Comparison of ENCODE assay signal across 23 cellular contexts in genomic region chr15:82907350-82907749, GRCh38. TPM values are rescaled to one million over a fixed set of nuclear protein-coding genes. Genes with fewer than 3 reads are reported as not detected.
DNase-seq lines count a peak whose midpoint lies in the region; ATAC-seq, FAIRE-seq and TF ChIP-seq lines count a peak whose summit lies in the region.
"Had no signal": no experiment of that assay in that cellular context is flagged by ENCODE, and none has a peak within 500 bp of the region (broad histone marks: within the 10 kb centered on the region; RNA-seq: fewer than 3 reads in every experiment).

No MANE protein-coding gene starts in this region.

- no peaks in the 10 kb centered on the region for H3K36me3 ChIP-seq in HEK293 (ENCODE audit: control insufficient read depth in 2 of 2, insufficient read depth in 1 of 2, low read length in 2 of 2)
- H3K36me3 ChIP-seq in K562 (ENCODE audit: control insufficient read depth, insufficient read depth, low read length) = no peaks in the 10 kb centered on the region
- no peaks in the 10 kb centered on the region for H3K36me3 ChIP-seq in esophagus squamous epithelium
- no peaks in the 10 kb centered on the region for H3K36me3 ChIP-seq in spleen
- H3K36me3 ChIP-seq: BE2C, BLaER1 had no signal

- WGBS in K562 (ENCODE audit: insufficient coverage, low coverage, missing lambda C conversion rate) = 0% methylated on average over 1 of the region's 1 CpG
- 87 to 90% methylated on average over 1 of the region's 1 CpG for WGBS in esophagus squamous epithelium, 2 donors
- 93 to 100% (median 94%) methylated on average over 1 of the region's 1 CpG for WGBS in spleen, 5 donors

- CTCF ChIA-PET in HEK293 (lab: Yijun Ruan, JAX) = no interaction called here
- CTCF ChIA-PET in K562 (lab: Yijun Ruan, JAX; ENCODE audit: low intra/inter-chr PET ratio) = no interaction called here

- no peaks in the 10 kb centered on the region for H3K79me2 ChIP-seq in K562 (ENCODE audit: control insufficient read depth, insufficient read depth, low read length)

- peaks cover 4% of the 10 kb centered on the region for H3K4me1 ChIP-seq in HEK293 (ENCODE audit: control insufficient read depth, insufficient read depth, low read length)
- H3K4me1 ChIP-seq in K562 (replicated peaks in 1 of 2; ENCODE audit: control insufficient read depth in 2 of 2, insufficient read depth in 2 of 2, low read length in 2 of 2) = no peaks in the 10 kb centered on the region
- no peaks in the 10 kb centered on the region for H3K4me1 ChIP-seq in esophagus squamous epithelium
- H3K4me1 ChIP-seq in spleen = no peaks in the 10 kb centered on the region
- H3K4me1 ChIP-seq: BE2C, Caco-2 had no signal

- H3K9me1 ChIP-seq in K562 (ENCODE audit: control insufficient read depth, insufficient read depth, low read length) = no peaks in the 10 kb centered on the region

- no peak for TF ChIP-seq CTCF in HEK293 (tag by site-specific recombination; IDR thresholded peaks at IDR 0.05)
- no peak for TF ChIP-seq CTCF in K562 (IDR thresholded peaks at IDR 0.05 in 2 of 3, conservative IDR thresholded peaks at IDR 0.05 in 1 of 3; ENCODE audit: insufficient read depth in 2 of 3, low read depth in 1 of 3, low read length in 3 of 3)
- no peak for TF ChIP-seq CTCF in esophagus squamous epithelium (IDR thresholded peaks at IDR 0.05)
- TF ChIP-seq CTCF in spleen (IDR thresholded peaks at IDR 0.05 in 8 of 11, conservative IDR thresholded peaks at IDR 0.05 in 3 of 11) = no peak

- H3K4me3 ChIP-seq in HEK293 (ENCODE audit: low read depth, low read length) = no peak overlapping the region
- H3K4me3 ChIP-seq in K562 = no peak overlapping the region
- H3K4me3 ChIP-seq in esophagus squamous epithelium = no peak overlapping the region
- no peak overlapping the region for H3K4me3 ChIP-seq in spleen
- H3K4me3 ChIP-seq: BLaER1 had no signal

- TF ChIP-seq RAD21 in K562 (CRISPR knock-in tag; conservative IDR thresholded peaks at IDR 0.05 in 1 of 2, IDR thresholded peaks at IDR 0.05 in 1 of 2) = no peak

- H2AFZ ChIP-seq in K562 (ENCODE audit: low read depth, low read length) = no peak overlapping the region

- no peaks in the 10 kb centered on the region for H4K20me1 ChIP-seq in K562 (replicated peaks; ENCODE audit: control insufficient read depth, insufficient read depth, low read length)
- H4K20me1 ChIP-seq: BLaER1 had no signal

- no peak for DNase-seq in activated naive CD8-positive, alpha-beta T cell treated with anti-CD3 and anti-CD28 coated beads, Interleukin-2, amount 50 U/mL, for 24 hours
- no peak for DNase-seq in activated naive CD8-positive, alpha-beta T cell treated with anti-CD3 and anti-CD28 coated beads for 36 hours
- DNase-seq in K562 (ENCODE audit: extremely low read depth in 1 of 4, low spot score in 3 of 4) (no peak), esophagus squamous epithelium (lab: John Stamatoyannopoulos, UW) (no peak), spleen (no peak)
- DNase-seq: 8988T; ACHN; BE2C; C1 segment of cervical spinal cord; Caco-2; Calu3; CD4-positive, alpha-beta memory T cell; CD4-positive, CD25-positive, alpha-beta regulatory T cell; DMS79 treated with DMSO at 0.1 percent for 48 hours; GF-D8 had no signal

- H3K36me3 Mint-ChIP-seq in activated naive CD8-positive, alpha-beta T cell treated with anti-CD3 and anti-CD28 coated beads, Interleukin-2, amount 50 U/mL, for 24 hours (ENCODE audit: low read depth) = peaks cover 8% of the 10 kb centered on the region
- H3K36me3 Mint-ChIP-seq in activated naive CD8-positive, alpha-beta T cell treated with anti-CD3 and anti-CD28 coated beads for 36 hours = peaks cover 2% of the 10 kb centered on the region
- H3K36me3 Mint-ChIP-seq: CD4-positive, CD25-positive, alpha-beta regulatory T cell had no signal

- H3K27ac Mint-ChIP-seq in activated naive CD8-positive, alpha-beta T cell treated with anti-CD3 and anti-CD28 coated beads, Interleukin-2, amount 50 U/mL, for 24 hours = peak overlapping the region; percentile 7
- no peak overlapping the region for H3K27ac Mint-ChIP-seq in activated naive CD8-positive, alpha-beta T cell treated with anti-CD3 and anti-CD28 coated beads for 36 hours
- H3K27ac Mint-ChIP-seq: CD4-positive, alpha-beta memory T cell; CD4-positive, CD25-positive, alpha-beta regulatory T cell had no signal

- no peak for TF ChIP-seq EP300 in K562 (IDR thresholded peaks at IDR 0.05; ENCODE audit: low read length)

- intact Hi-C loops in K562 (cut with micrococcal nuclease) (no loop called here), esophagus squamous epithelium (cut with DNase I) (no loop called here), spleen (cut with DNase I; ENCODE audit: low total_unique reads) (no loop called here)

- no peak for ATAC-seq in activated naive CD8-positive, alpha-beta T cell treated with anti-CD3 and anti-CD28 coated beads, Interleukin-2, amount 50 U/mL, for 24 hours
- ATAC-seq in K562 (no peak), HG03097 (IDR thresholded peaks at IDR 0.05; ENCODE audit: low FRiP score, unreplicated experiment) (no peak)

- H3K27me3 Mint-ChIP-seq in activated naive CD8-positive, alpha-beta T cell treated with anti-CD3 and anti-CD28 coated beads, Interleukin-2, amount 50 U/mL, for 24 hours = peaks cover 2% of the 10 kb centered on the region
- H3K27me3 Mint-ChIP-seq in activated naive CD8-positive, alpha-beta T cell treated with anti-CD3 and anti-CD28 coated beads for 36 hours = no peaks in the 10 kb centered on the region

- no peak for FAIRE-seq in K562 (lab: Jason Lieb, UNC)
- FAIRE-seq: A204.1, D721Med, G401.6, GM12891 had no signal

- no peak overlapping the region for H3K27ac ChIP-seq in HEK293 (ENCODE audit: extremely low read depth, low read depth, low read length)
- H3K27ac ChIP-seq in K562 (ENCODE audit: extremely low read depth, low read depth, low read length) = no peak overlapping the region
- no peak overlapping the region for H3K27ac ChIP-seq in esophagus squamous epithelium
- no peak overlapping the region for H3K27ac ChIP-seq in spleen
- H3K27ac ChIP-seq: BLaER1 had no signal

- H3K27me3 ChIP-seq in K562 (ENCODE audit: control insufficient read depth in 2 of 2, insufficient read depth in 2 of 2, low read length in 2 of 2) (peaks cover 26 to 30% of the 10 kb centered on the region in 2 experiments), esophagus squamous epithelium (no peaks in the 10 kb centered on the region), spleen (replicated peaks in 1 of 7) (no peaks in the 10 kb centered on the region)
- H3K27me3 ChIP-seq: BE2C, BLaER1 had no signal

- no TSS peak for BruUV-seq in K562 (replicated peaks; lab: Mats Ljungman, UMichigan)

- H3K4me1 Mint-ChIP-seq in activated naive CD8-positive, alpha-beta T cell treated with anti-CD3 and anti-CD28 coated beads, Interleukin-2, amount 50 U/mL, for 24 hours = peaks cover 2% of the 10 kb centered on the region
- H3K4me1 Mint-ChIP-seq in activated naive CD8-positive, alpha-beta T cell treated with anti-CD3 and anti-CD28 coated beads for 36 hours = peaks cover 3% of the 10 kb centered on the region
- H3K4me1 Mint-ChIP-seq: CD4-positive, alpha-beta memory T cell; CD4-positive, CD25-positive, alpha-beta regulatory T cell had no signal

- in situ Hi-C loops in K562 (cut with MboI) = no loop called here

- peaks cover 31% of the 10 kb centered on the region for H3K9me3 Mint-ChIP-seq in activated naive CD8-positive, alpha-beta T cell treated with anti-CD3 and anti-CD28 coated beads, Interleukin-2, amount 50 U/mL, for 24 hours
- H3K9me3 Mint-ChIP-seq in activated naive CD8-positive, alpha-beta T cell treated with anti-CD3 and anti-CD28 coated beads for 36 hours = peaks cover 17% of the 10 kb centered on the region

- H3K9ac ChIP-seq in K562 (ENCODE audit: insufficient read depth in 1 of 2, low read depth in 2 of 2, low read length in 2 of 2) = no peak overlapping the region
- H3K9ac ChIP-seq: BLaER1 had no signal

- no peak overlapping the region for H3K4me3 Mint-ChIP-seq in activated naive CD8-positive, alpha-beta T cell treated with anti-CD3 and anti-CD28 coated beads, Interleukin-2, amount 50 U/mL, for 24 hours
- H3K4me3 Mint-ChIP-seq in activated naive CD8-positive, alpha-beta T cell treated with anti-CD3 and anti-CD28 coated beads for 36 hours = no peak overlapping the region
- H3K4me3 Mint-ChIP-seq: CD14-positive monocyte; CD4-positive, alpha-beta memory T cell; CD4-positive, CD25-positive, alpha-beta regulatory T cell had no signal

- H3K9me3 ChIP-seq in HEK293 (ENCODE audit: control insufficient read depth, insufficient read depth, low read depth, low read length) (no peaks in the 10 kb centered on the region), K562 (replicated peaks; ENCODE audit: control insufficient read depth, insufficient read depth, low read depth, low read length) (no peaks in the 10 kb centered on the region), esophagus squamous epithelium (peaks cover 0 to 20% (median 7%) of the 10 kb centered on the region in 3 donors), spleen (peaks cover 0 to 27% (median 13%) of the 10 kb centered on the region in 8 donors)
- H3K9me3 ChIP-seq: BE2C, Caco-2 had no signal

- POLR2A ChIA-PET in HEK293 (lab: Yijun Ruan, JAX) = no interaction called here
- POLR2A ChIA-PET in K562 (lab: Yijun Ruan, JAX) = no interaction called here

- TF ChIP-seq POLR2A in K562 (conservative IDR thresholded peaks at IDR 0.05) (no peak), esophagus squamous epithelium (IDR thresholded peaks at IDR 0.05) (no peak), spleen (IDR thresholded peaks at IDR 0.05) (no peak)

- no peak overlapping the region for H3K4me2 ChIP-seq in K562 (ENCODE audit: insufficient read depth, low read length)
- H3K4me2 ChIP-seq: BLaER1 had no signal

RNA-seq across cellular contexts. Expression of gene HOMER2, which starts 45.2 kb away (rescaled TPM):
- total RNA-seq in activated naive CD8-positive, alpha-beta T cell treated with anti-CD3 and anti-CD28 coated beads for 36 hours = 1 to 10 TPM; 3.1 to 3.3 TPM
- total RNA-seq in K562 (2011; cell fraction: chromatin; rRNA removed; ENCODE audit: low replicate concordance) = 1.4 and 2.3 TPM in 2 replicates
- 1.4 and 1.8 TPM in 2 replicates for total RNA-seq in K562 (2011; cell fraction: nucleolus; rRNA removed)
- 2.2 and 2.9 TPM in 2 replicates for total RNA-seq in K562 (2011; cell fraction: nucleoplasm; rRNA removed)
- total RNA-seq in K562 (2014; rRNA removed) = 0.32 and 0.69 TPM in 2 replicates
- total RNA-seq in K562 (2014; rRNA removed; fragmentation: Illumina TruSeq; extraction: Trizol) = 0.25 and 0.57 TPM in 2 replicates
- 0.41 TPM in 1 of 2 replicates, not detected in the other for total RNA-seq in K562 (2015; rRNA removed; fragmentation: Illumina TruSeq; extraction: Trizol)
- total RNA-seq in K562 (2021) = 0.47 and 0.54 TPM in 2 replicates
- polyA plus RNA-seq in K562 (2011; rRNA removed) = 0.13 and 0.18 TPM in 2 replicates
- 0.63 TPM in 1 of 2 replicates, not detected in the other for polyA plus RNA-seq in K562 (2011; cell fraction: cytosol; rRNA removed)
- 0.93 and 1.7 TPM in 2 replicates for polyA plus RNA-seq in K562 (2011; cell fraction: nucleus; rRNA removed)
- 0.15 and 0.30 TPM in 2 replicates for polyA plus RNA-seq in K562 (2012)
- 0.30 and 0.43 TPM in 2 replicates for polyA plus RNA-seq in K562 (2014; fragmentation: Illumina TruSeq; extraction: Trizol)
- under 1 TPM; 0.18 to 0.41 TPM for polyA plus RNA-seq in K562 (2014; fragmentation: Nextera tagmentation; extraction: Ambion mirVana)
- 0.23 and 0.31 TPM in 2 replicates for polyA plus RNA-seq in K562 (2014; rRNA removed)
- polyA minus RNA-seq in K562 (2011; rRNA and poly(A)+ RNA removed) = 1.1 TPM in 1 of 2 replicates, not detected in the other
- polyA minus RNA-seq in K562 (2011; cell fraction: cytosol; rRNA and poly(A)+ RNA removed) = not detected in 2 replicates
- polyA minus RNA-seq in K562 (2011; cell fraction: nucleus; rRNA and poly(A)+ RNA removed) = 0.67 and 1.8 TPM in 2 replicates
- total RNA-seq in esophagus squamous epithelium = 10 to 100 TPM; 30.9 to 59.0 (median 39.4) TPM
- 10 to 100 TPM in 6 of 7 donors, 1 to 10 TPM in 1; 4.3 to 24.3 (median 12.8) TPM for total RNA-seq in spleen
- 1 to 10 TPM; 2.1 to 5.4 (median 2.2) TPM for polyA plus RNA-seq in spleen
